11 cellular contexts compared by ENCODE assay signal in genomic region chr5:149641000-149641576, GRCh38. TPM values are rescaled to one million over a fixed set of nuclear protein-coding genes. Genes with fewer than 3 reads are reported as not detected.
DNase-seq lines count a peak whose midpoint lies in the region; ATAC-seq and TF ChIP-seq lines count a peak whose summit lies in the region.
"Had no signal": no experiment of that assay in that cellular context is flagged by ENCODE, and none has a peak within 500 bp of the region (broad histone marks: within the 10 kb centered on the region; RNA-seq: fewer than 3 reads in every experiment).

No MANE protein-coding gene starts in this region.

- POLR2A ChIA-PET in T-cell (lab: Charles Lee) = no interaction called here

- H3K27ac ChIP-seq in C4-2B = peak overlapping the region; percentile 54

- TF ChIP-seq CTCF in C4-2B (conservative IDR thresholded peaks at IDR 0.05) (no peak; the same call in 1 of the 2 replicates), fibroblast of villous mesenchyme (IDR thresholded peaks at IDR 0.05; ENCODE audit: insufficient read depth, low read depth, low read length) (peak; percentile 26), nephron progenitor cell (IDR thresholded peaks at IDR 0.05) (no peak)

- H3K4me3 ChIP-seq in fibroblast of villous mesenchyme (ENCODE audit: low read depth, low read length) = peak overlapping the region; percentile 37

- DNase-seq in RPMI7951 (ENCODE audit: low read depth) = peak; percentile 39
- peak; percentile 98 for DNase-seq in fibroblast of villous mesenchyme (ENCODE audit: low read depth)
- DNase-seq in nephron progenitor cell = no peak
- DNase-seq in cerebellar nuclear complex (lab: John Stamatoyannopoulos, UW) = no peak
- no peak for DNase-seq in T-cell
- DNase-seq in pons (ENCODE audit: low spot score) = no peak
- DNase-seq in DMS153 (lab: John Stamatoyannopoulos, UW) = no peak
- DNase-seq: NCI-H1436 had no signal

- H3K27me3 Mint-ChIP-seq in nephron progenitor cell (ENCODE audit: low read depth, poor library complexity) = peaks cover 6% of the 10 kb centered on the region
- no peaks in the 10 kb centered on the region for H3K27me3 Mint-ChIP-seq in T-cell
- H3K27me3 Mint-ChIP-seq: central memory CD8-positive, alpha-beta T cell; stimulated activated naive CD8-positive, alpha-beta T cell treated with anti-CD3 and anti-CD28 coated beads, Interleukin-15, Interleukin-2, amounts not matched to agents 100 ng/mL and 50 ng/mL, for 24 hours had no signal

- peaks cover 50% of the 10 kb centered on the region for H3K4me1 Mint-ChIP-seq in nephron progenitor cell
- H3K4me1 Mint-ChIP-seq in T-cell = no peaks in the 10 kb centered on the region
- H3K4me1 Mint-ChIP-seq: central memory CD8-positive, alpha-beta T cell had no signal

- peak overlapping the region; percentile 70 for H3K27ac Mint-ChIP-seq in nephron progenitor cell
- no peak overlapping the region for H3K27ac Mint-ChIP-seq in T-cell
- H3K27ac Mint-ChIP-seq: stimulated activated naive CD8-positive, alpha-beta T cell treated with anti-CD3 and anti-CD28 coated beads, Interleukin-15, Interleukin-2, amounts not matched to agents 100 ng/mL and 50 ng/mL, for 24 hours had no signal

- CTCF ChIA-PET in T-cell (lab: Charles Lee) = interaction anchor here (0.9 to 2.0 kb wide), 3 partner anchors 186 to 202 kb away, joined by 3 to 7 read pairs (median 4); no protein-coding TSS in a partner anchor

- H3K36me3 Mint-ChIP-seq in nephron progenitor cell (ENCODE audit: low read depth) (no peaks in the 10 kb centered on the region), T-cell (no peaks in the 10 kb centered on the region)

- no peaks in the 10 kb centered on the region for H3K9me3 Mint-ChIP-seq in nephron progenitor cell
- no peaks in the 10 kb centered on the region for H3K9me3 Mint-ChIP-seq in T-cell
- H3K9me3 Mint-ChIP-seq: central memory CD8-positive, alpha-beta T cell; stimulated activated naive CD8-positive, alpha-beta T cell treated with anti-CD3 and anti-CD28 coated beads, Interleukin-15, Interleukin-2, amounts not matched to agents 100 ng/mL and 50 ng/mL, for 24 hours had no signal

- H3K4me3 Mint-ChIP-seq in nephron progenitor cell (no peak overlapping the region), T-cell (no peak overlapping the region)
- H3K4me3 Mint-ChIP-seq: central memory CD8-positive, alpha-beta T cell; stimulated activated naive CD8-positive, alpha-beta T cell treated with anti-CD3 and anti-CD28 coated beads, Interleukin-15, Interleukin-2, amounts not matched to agents 100 ng/mL and 50 ng/mL, for 24 hours had no signal

- no peak for ATAC-seq in T-cell (replicated peaks in 1 of 4)

RNA-seq across cellular contexts. Expression of gene ARHGEF37, which starts 59.8 kb away (rescaled TPM):
- 0.24 and 0.29 TPM in 2 replicates for total RNA-seq in RPMI7951 (2014; rRNA removed; shearing (Covaris generic))
- total RNA-seq in fibroblast of villous mesenchyme = 0.43 and 0.64 TPM in 2 replicates
- total RNA-seq in T-cell = 1 to 10 TPM in 1 of 5 donors, under 1 TPM in 3, not detected in 1; 0.07 to 1.0 (median 0.59) TPM

Comparison
In these comparisons a context has a peak if more than half of its experiments do, and no peak if none do; other contexts are left out.
1. DNase-seq: peak in RPMI7951 (single experiment) and fibroblast of villous mesenchyme (single experiment); none in nephron progenitor cell (single experiment), cerebellar nuclear complex (0 of 2), T-cell (0 of 34), pons (single experiment) and DMS153 (single experiment).